In genomic region chr15:89361451-89362202, GRCh38 we compare ENCODE assay signal across 8 cellular contexts. TPM values are rescaled to one million over a fixed set of nuclear protein-coding genes. Genes with fewer than 3 reads are reported as not detected.
A peak's percentile ranks its signal among the peaks of the same experiment; 100 is the strongest.
DNase-seq lines count a peak whose midpoint lies in the region; ATAC-seq and TF ChIP-seq lines count a peak whose summit lies in the region.

No MANE protein-coding gene starts in this region.

- H3K27ac ChIP-seq in coronary artery, result no peak overlapping the region

- peaks cover 10% of the 10 kb centered on the region for H3K4me1 Mint-ChIP-seq in activated CD4-positive, alpha-beta T cell treated with anti-CD3 and anti-CD28 coated beads, Interleukin-2, amount 10 ng/mL, durations not matched to agents 7 days and 5 days

- H3K9me3 Mint-ChIP-seq in activated CD4-positive, alpha-beta T cell treated with anti-CD3 and anti-CD28 coated beads, Interleukin-2, amount 10 ng/mL, durations not matched to agents 7 days and 5 days, result no peaks in the 10 kb centered on the region

- DNase-seq in GM03348 (ENCODE audit: low spot score) (peak; percentile 93), NCI-H2171 (lab: John Stamatoyannopoulos, UW) (peak; percentile 46), coronary artery (ENCODE audit: low spot score) (no peak), mucosa of gallbladder (ENCODE audit: low spot score) (peak; percentile 69), foreskin melanocyte (no peak), NCI-H128 (lab: John Stamatoyannopoulos, UW; ENCODE audit: unreplicated experiment) (no peak)
- DNase-seq in activated CD4-positive, alpha-beta T cell treated with anti-CD3 and anti-CD28 coated beads, Interleukin-2, amount 10 ng/mL, durations not matched to agents 7 days and 5 days, result peak; percentile 58
- peak; percentile 75 for DNase-seq in stimulated activated naive CD8-positive, alpha-beta T cell treated with anti-CD3 and anti-CD28 coated beads, Interleukin-15, Interleukin-2, amounts not matched to agents 100 U/mL and 50 U/mL, for 24 hours

- ATAC-seq in stimulated activated naive CD8-positive, alpha-beta T cell treated with anti-CD3 and anti-CD28 coated beads, Interleukin-15, Interleukin-2, amounts not matched to agents 100 U/mL and 50 U/mL, for 24 hours, result no peak

- CTCF ChIA-PET in activated CD4-positive, alpha-beta T cell treated with anti-CD3 and anti-CD28 coated beads, Interleukin-2, amount 10 ng/mL, durations not matched to agents 7 days and 5 days (lab: Charles Lee), result interaction anchor here (5.7 kb wide), 2 partner anchors 31 to 65 kb away, joined by 49 to 71 read pairs; no protein-coding TSS in a partner anchor

- H3K4me3 ChIP-seq in coronary artery, result peak overlapping the region; percentile 20

- POLR2A ChIA-PET in activated CD4-positive, alpha-beta T cell treated with anti-CD3 and anti-CD28 coated beads, Interleukin-2, amount 10 ng/mL, durations not matched to agents 7 days and 5 days (lab: Charles Lee), result no interaction called here

- no peaks in the 10 kb centered on the region for H3K36me3 Mint-ChIP-seq in activated CD4-positive, alpha-beta T cell treated with anti-CD3 and anti-CD28 coated beads, Interleukin-2, amount 10 ng/mL, durations not matched to agents 7 days and 5 days (ENCODE audit: low read depth)

- peaks cover 83% of the 10 kb centered on the region for H3K27me3 Mint-ChIP-seq in activated CD4-positive, alpha-beta T cell treated with anti-CD3 and anti-CD28 coated beads, Interleukin-2, amount 10 ng/mL, durations not matched to agents 7 days and 5 days

- no peak overlapping the region for H3K4me3 Mint-ChIP-seq in activated CD4-positive, alpha-beta T cell treated with anti-CD3 and anti-CD28 coated beads, Interleukin-2, amount 10 ng/mL, durations not matched to agents 7 days and 5 days

- TF ChIP-seq CTCF in coronary artery (IDR thresholded peaks at IDR 0.05), result no peak

- no peak overlapping the region for H3K27ac Mint-ChIP-seq in activated CD4-positive, alpha-beta T cell treated with anti-CD3 and anti-CD28 coated beads, Interleukin-2, amount 10 ng/mL, durations not matched to agents 7 days and 5 days

RNA-seq across cellular contexts. Expression of gene POLG, which starts 27.0 kb away (rescaled TPM):
- total RNA-seq in activated CD4-positive, alpha-beta T cell treated with anti-CD3 and anti-CD28 coated beads, Interleukin-2, amount 10 ng/mL, durations not matched to agents 7 days and 5 days, result 100 to 1,000 TPM in 1 of 2 experiments, 10 to 100 TPM in 1; 85.6 to 105 TPM
- total RNA-seq in mucosa of gallbladder, result 56.2 TPM

Comparison
In these comparisons a context has a peak if more than half of its experiments do, and no peak if none do; other contexts are left out.
1. DNase-seq: peak in GM03348 (single experiment), NCI-H2171 (single experiment), activated CD4-positive, alpha-beta T cell treated with anti-CD3 and anti-CD28 coated beads, Interleukin-2, amount 10 ng/mL, durations not matched to agents 7 days and 5 days (single experiment), mucosa of gallbladder (single experiment) and stimulated activated naive CD8-positive, alpha-beta T cell treated with anti-CD3 and anti-CD28 coated beads, Interleukin-15, Interleukin-2, amounts not matched to agents 100 U/mL and 50 U/mL, for 24 hours (single experiment); none in coronary artery (single experiment), foreskin melanocyte (single experiment) and NCI-H128 (single experiment).